ENCODE assay signal across 8 cellular contexts in genomic region chr15:77034620-77035467, GRCh38. TPM values are rescaled to one million over a fixed set of nuclear protein-coding genes. Genes with fewer than 3 reads are reported as not detected.
DNase-seq lines count a peak whose midpoint lies in the region; ATAC-seq lines count a peak whose summit lies in the region.

No MANE protein-coding gene starts in this region.

- ATAC-seq in sciatic nerve (peak; percentile 29), HG02610 (IDR thresholded peaks at IDR 0.05; ENCODE audit: unreplicated experiment) (no peak), HG03196 (IDR thresholded peaks at IDR 0.05; ENCODE audit: unreplicated experiment) (no peak)

- H3K27ac Mint-ChIP-seq in IgD-negative memory B cell: peak overlapping the region; percentile 53 to 86 (median 84)

- intact Hi-C loops in sciatic nerve (cut with DNase I): no loop called here

- H3K27me3 Mint-ChIP-seq in IgD-negative memory B cell: no peaks in the 10 kb centered on the region

- H3K36me3 Mint-ChIP-seq in IgD-negative memory B cell: peaks cover 2% of the 10 kb centered on the region

- peak; percentile 57 for DNase-seq in AG20443 (ENCODE audit: low spot score)
- peak; percentile 45 for DNase-seq in activated T-cell treated with anti-CD3 and anti-CD28 coated beads for 48 hours (ENCODE audit: low read depth)
- peak; percentile 58 for DNase-seq in germinal center (ENCODE audit: low spot score)
- peak; percentile 68 for DNase-seq in sciatic nerve (ENCODE audit: low spot score)
- no peak for DNase-seq in foreskin melanocyte

- H3K4me1 Mint-ChIP-seq in IgD-negative memory B cell: peaks cover 9 to 13% (median 11%) of the 10 kb centered on the region in 3 donors

- peak overlapping the region in 1 of 4 donors; percentile 9 for H3K4me3 Mint-ChIP-seq in IgD-negative memory B cell

- H3K9me3 Mint-ChIP-seq in IgD-negative memory B cell: peaks cover 0 to 5% (median 0%) of the 10 kb centered on the region in 3 donors

RNA-seq across cellular contexts. Expression of gene TSPAN3, which starts 36.1 kb away (rescaled TPM):
- 471 TPM for polyA plus RNA-seq in IgD-negative memory B cell
- total RNA-seq in sciatic nerve: 150 TPM

RNA-seq across cellular contexts. Expression of gene PSTPIP1, which starts 39.9 kb away (rescaled TPM):
- 37.3 TPM for polyA plus RNA-seq in IgD-negative memory B cell
- 17.7 TPM for total RNA-seq in sciatic nerve
